In the genomic region with DNA sequence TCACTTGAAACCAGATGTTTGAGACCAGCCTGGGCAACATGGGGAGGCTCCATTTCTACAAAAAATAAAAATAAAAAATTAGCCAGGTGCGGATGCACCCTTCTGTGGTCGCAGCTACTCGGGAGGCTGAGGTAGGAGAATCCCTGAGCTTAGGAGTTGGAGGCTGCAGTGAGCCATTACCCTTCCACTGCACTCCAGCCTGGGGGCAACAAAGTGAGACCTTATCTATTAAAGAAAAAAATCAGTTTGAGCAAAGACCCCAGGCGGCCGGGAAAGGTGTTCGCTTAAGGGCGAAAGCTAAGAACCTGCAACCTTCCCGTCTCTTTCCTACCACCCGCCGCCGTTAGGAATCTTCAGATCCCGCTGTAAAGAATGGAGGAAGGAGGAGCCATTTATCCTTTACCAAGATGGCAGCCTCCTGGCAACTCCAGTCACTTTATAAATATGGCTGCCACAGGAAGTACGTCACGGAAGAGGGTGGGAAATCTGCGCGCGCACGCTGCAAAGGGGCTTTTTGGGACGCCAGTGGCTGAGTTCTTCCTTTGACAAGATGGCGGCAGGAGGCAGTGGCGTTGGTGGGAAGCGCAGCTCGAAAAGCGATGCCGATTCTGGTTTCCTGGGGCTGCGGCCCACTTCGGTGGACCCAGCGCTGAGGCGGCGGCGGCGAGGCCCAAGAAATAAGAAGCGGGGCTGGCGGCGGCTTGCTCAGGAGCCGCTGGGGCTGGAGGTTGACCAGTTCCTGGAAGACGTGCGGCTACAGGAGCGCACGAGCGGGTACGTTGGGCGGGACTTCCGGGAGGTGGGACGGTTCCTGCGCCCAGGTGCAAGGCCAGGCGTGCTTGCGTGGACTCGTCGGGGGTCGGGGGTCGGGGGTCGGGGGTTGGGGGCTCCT, we compare ENCODE assay signal across 8 cellular contexts. TPM values are rescaled to one million over a fixed set of nuclear protein-coding genes. Genes with fewer than 3 reads are reported as not detected.
DNase-seq lines count a peak whose midpoint lies in the region; ATAC-seq and TF ChIP-seq lines count a peak whose summit lies in the region.

A gene (plus strand): TSS at position 537 of the 892 bp plus-strand sequence. CDS start 14 bp downstream, at position 551.

- H3K4me2 ChIP-seq in IMR-90 (ENCODE audit: low read depth, low read length) (peak within 1 kb of the TSS; percentile 72), OCI-LY7 (ENCODE audit: low read length) (peak within 1 kb of the TSS; percentile 67)

- intact Hi-C loops in IMR-90 (cut with micrococcal nuclease): loop anchor here (1.0 kb wide), 1 partner anchor 81 kb away; no protein-coding TSS in a partner anchor
- intact Hi-C loops in OCI-LY7 (cut with micrococcal nuclease; ENCODE audit: unreplicated experiment): no loop called here

- peak within 1 kb of the TSS; percentile 5; the same call in 1 of the 2 replicates for H3K56ac ChIP-seq in IMR-90 (ENCODE audit: extremely low read depth, insufficient read depth, low read length)

- ATAC-seq in GM21515 (IDR thresholded peaks at IDR 0.05; ENCODE audit: unreplicated experiment) (peak; percentile 58), IMR-90 (ENCODE audit: low read depth) (peak; percentile 46)

- H3K9me2 ChIP-seq in OCI-LY7 (ENCODE audit: insufficient read depth, low read length): no peaks in the 10 kb centered on the region

- H3K9me3 Mint-ChIP-seq in endothelial cell (ENCODE audit: unreplicated experiment): no peaks in the 10 kb centered on the region

- peak within 1 kb of the TSS; percentile 36; the same call in 1 of the 2 replicates for H4K91ac ChIP-seq in IMR-90 (ENCODE audit: insufficient read depth, low read depth, low read length)

- H3K9me1 ChIP-seq in IMR-90 (ENCODE audit: insufficient read depth, low read length): no peaks in the 10 kb centered on the region

- H3K27ac Mint-ChIP-seq in endothelial cell (ENCODE audit: unreplicated experiment): peak within 1 kb of the TSS; percentile 97

- peak within 1 kb of the TSS; percentile 89 for H3K27ac ChIP-seq in IMR-90 (ENCODE audit: insufficient read depth, low read length)
- peak within 1 kb of the TSS; percentile 71 for H3K27ac ChIP-seq in OCI-LY7 (ENCODE audit: low read depth, low read length, poor library complexity, severe bottlenecking)

- peak within 1 kb of the TSS; percentile 89 for H2AFZ ChIP-seq in IMR-90 (replicated peaks; ENCODE audit: low read length, poor library complexity)
- peak within 1 kb of the TSS; percentile 94 for H2AFZ ChIP-seq in OCI-LY7 (ENCODE audit: low read length)

- no peak for TF ChIP-seq CTCF in IMR-90 (conservative IDR thresholded peaks at IDR 0.05; ENCODE audit: low read depth, low read length)
- TF ChIP-seq CTCF in OCI-LY7 (conservative IDR thresholded peaks at IDR 0.05; ENCODE audit: low read length): no peak
- TF ChIP-seq CTCF in endothelial cell (IDR thresholded peaks at IDR 0.05; ENCODE audit: unreplicated experiment): no peak

- in situ Hi-C loops in Caki2 (cut with HindIII; ENCODE audit: low pct_unique_long_range_greater_than_20kb, low sequenced_read_pairs): no loop called here
- in situ Hi-C loops in IMR-90 (cut with MboI; ENCODE audit: low sequenced_read_pairs): loop anchor here (5.0 kb wide), 1 partner anchor 33 kb away; a partner anchor contains a TSS

- H2AK9ac ChIP-seq in IMR-90 (replicated peaks; ENCODE audit: low read depth, low read length, poor library complexity): peak within 1 kb of the TSS; percentile 88

- peak within 1 kb of the TSS; percentile 45; the same call in 1 of the 2 replicates for H2BK120ac ChIP-seq in IMR-90 (ENCODE audit: low read depth, low read length)

- TF ChIP-seq POLR2A in IMR-90 (IDR thresholded peaks at IDR 0.05; ENCODE audit: low read depth, low read length): peak; percentile 90

- H3K4me3 Mint-ChIP-seq in endothelial cell (ENCODE audit: unreplicated experiment): peak within 1 kb of the TSS; percentile 97

- POLR2A ChIA-PET in IMR-90 (lab: Charles Lee; ENCODE audit: unreplicated experiment): interaction anchor here (0.6 to 1.1 kb wide), 3 partner anchors 11 to 630 kb away, joined by 3 to 4 read pairs (median 4); no protein-coding TSS in a partner anchor
- POLR2A ChIA-PET in OCI-LY7 (lab: Charles Lee): no interaction called here

- H2BK20ac ChIP-seq in IMR-90 (ENCODE audit: low read depth, low read length): no peak within 1 kb of the TSS

- 0% methylated on average over 21 of the region's 53 CpGs; no CpG with 5 or more reads in 1 of the 2 experiments for WGBS in IMR-90 (ENCODE audit: extremely low coverage in 2 of 2, insufficient read length in 1 of 2), 2 experiments

- H3K9me3 ChIP-seq in IMR-90 (ENCODE audit: control insufficient read depth, insufficient read depth, low read length) (no peaks in the 10 kb centered on the region), OCI-LY7 (ENCODE audit: low read length) (no peaks in the 10 kb centered on the region)

- peak within 1 kb of the TSS; percentile 48; the same call in 1 of the 2 replicates for H2AK5ac ChIP-seq in IMR-90 (ENCODE audit: low read depth, low read length)

- peak within 1 kb of the TSS; percentile 14; the same call in 1 of the 2 replicates for H3K18ac ChIP-seq in IMR-90 (ENCODE audit: low read depth, low read length)

- no peaks in the 10 kb centered on the region for H3K27me3 ChIP-seq in IMR-90 (ENCODE audit: control insufficient read depth, insufficient read depth, low read length)

- BruUV-seq in IMR-90 (replicated peaks; lab: Mats Ljungman, UMichigan) (no TSS peak), OCI-LY7 (replicated peaks; lab: Mats Ljungman, UMichigan) (TSS peak; percentile 69)

- H3K4me1 ChIP-seq in IMR-90 (ENCODE audit: control insufficient read depth, insufficient read depth, low read length) (peaks cover 9% of the 10 kb centered on the region), OCI-LY7 (ENCODE audit: insufficient read depth, low read length, poor library complexity, severe bottlenecking) (peaks cover 53% of the 10 kb centered on the region)

- H4K20me1 ChIP-seq in IMR-90 (ENCODE audit: insufficient read depth, low read length): peaks cover 21% of the 10 kb centered on the region
- H4K20me1 ChIP-seq in OCI-LY7 (ENCODE audit: insufficient read depth, low read length): no peaks in the 10 kb centered on the region

- DNase-seq in Caki2 (ENCODE audit: low read depth): peak; percentile 97
- peak; percentile 96 for DNase-seq in IMR-90
- peak; percentile 97 for DNase-seq in OCI-LY7 (ENCODE audit: low spot score)
- peak; percentile 99 for DNase-seq in activated CD8-positive, alpha-beta memory T cell treated with anti-CD3 and anti-CD28 coated beads, Interleukin-2, amount 50 U/mL, for 48 hours
- peak; percentile 94 for DNase-seq in endothelial cell (ENCODE audit: low spot score)
- DNase-seq in midbrain (lab: John Stamatoyannopoulos, UW): peak; percentile 97
- DNase-seq in stimulated activated CD8-positive, alpha-beta memory T cell treated with anti-CD3 and anti-CD28 coated beads, Interleukin-15, amount 100 ng/mL, for 48 hours (ENCODE audit: low read depth in 2 of 2): peak; percentile 89 to 90

- H3K79me1 ChIP-seq in IMR-90 (ENCODE audit: low read depth in 1 of 2, low read length in 2 of 2): peaks cover 30 to 66% of the 10 kb centered on the region in 2 experiments

- H2BK5ac ChIP-seq in IMR-90 (ENCODE audit: low read depth, low read length, poor library complexity, severe bottlenecking): peak within 1 kb of the TSS; percentile 82

- H3K79me2 ChIP-seq in OCI-LY7 (ENCODE audit: insufficient read depth, low read depth, low read length): peaks cover 35% of the 10 kb centered on the region

- peak within 1 kb of the TSS; percentile 54 for H3K9ac ChIP-seq in IMR-90 (ENCODE audit: low read depth, low read length)

- peaks cover 17% of the 10 kb centered on the region for H3K27me3 Mint-ChIP-seq in endothelial cell (ENCODE audit: unreplicated experiment)

- no peak within 1 kb of the TSS for H3K23ac ChIP-seq in IMR-90 (ENCODE audit: low read depth, low read length)

- H3K4me3 ChIP-seq in IMR-90 (ENCODE audit: insufficient read depth, low read depth, low read length): peak within 1 kb of the TSS; percentile 72
- peak within 1 kb of the TSS; percentile 92 for H3K4me3 ChIP-seq in OCI-LY7 (ENCODE audit: low read depth, low read length, poor library complexity, severe bottlenecking)

- H3K36me3 ChIP-seq in IMR-90 (ENCODE audit: control insufficient read depth, insufficient read depth, low read length): peaks cover 41% of the 10 kb centered on the region
- H3K36me3 ChIP-seq in OCI-LY7 (ENCODE audit: insufficient read depth, low read length): peaks cover 37% of the 10 kb centered on the region

- peak within 1 kb of the TSS; percentile 38 to 90; a peak in 3 of 4 replicates for H4K8ac ChIP-seq in IMR-90 (ENCODE audit: low read depth in 2 of 2, low read length in 2 of 2)

- peak within 1 kb of the TSS; percentile 73 for H3K14ac ChIP-seq in IMR-90 (replicated peaks; ENCODE audit: low read depth, low read length)

- dilution Hi-C loops in IMR-90 (cut with HindIII; ENCODE audit: low sequenced_read_pairs, unreplicated experiment): no loop called here

- peak within 1 kb of the TSS; percentile 66 for H3K4ac ChIP-seq in IMR-90 (ENCODE audit: low read depth, low read length)

- CTCF ChIA-PET in IMR-90 (lab: Yijun Ruan, JAX): interaction anchor here (0.6 kb wide), 1 partner anchor 21 kb away, joined by 3 read pairs; no protein-coding TSS in a partner anchor
- CTCF ChIA-PET in OCI-LY7 (lab: Charles Lee; ENCODE audit: unreplicated experiment): interaction anchor here (0.5 kb wide), 1 partner anchor 635 kb away, joined by 4 read pairs; no protein-coding TSS in a partner anchor

- TF ChIP-seq RAD21 in IMR-90 (IDR thresholded peaks at IDR 0.05; ENCODE audit: low read length): no peak

- peak within 1 kb of the TSS; percentile 59; the same call in 1 of the 2 replicates for H4K5ac ChIP-seq in IMR-90 (ENCODE audit: low read depth, low read length)

- H2BK15ac ChIP-seq in IMR-90 (ENCODE audit: low read depth, low read length): 0 out of 3 replicates have a peak within 1 kb of the TSS, but pooled peaks have one; percentile 19

- H3K4me1 Mint-ChIP-seq in endothelial cell (ENCODE audit: unreplicated experiment): peaks cover 23% of the 10 kb centered on the region

- H3K36me3 Mint-ChIP-seq in endothelial cell (ENCODE audit: low read depth, unreplicated experiment): peaks cover 30% of the 10 kb centered on the region

TF ChIP-seq in IMR-90, 13 proteins besides CTCF, POLR2A, EP300 and RAD21 (continues in another document):
- TF ChIP-seq RFX5 (IDR thresholded peaks at IDR 0.05; ENCODE audit: low read depth, low read length) (no peak), CHD1 (IDR thresholded peaks at IDR 0.05; ENCODE audit: low read depth, low read length) (no peak), SMC3 (IDR thresholded peaks at IDR 0.05; ENCODE audit: low read depth, low read length) (no peak), MAZ (IDR thresholded peaks at IDR 0.05; ENCODE audit: borderline replicate concordance, low read depth, low read length) (peak; percentile 14; the same call in 1 of the 2 replicates)

RNA-seq across cellular contexts. Expression of the gene that starts here (rescaled TPM):
- total RNA-seq in Caki2 (2014; rRNA removed; shearing (Covaris generic); ENCODE audit: low replicate concordance): 535 and 553 TPM in 2 replicates
- total RNA-seq in IMR-90 (2012; rRNA removed) (57.2 and 59.5 TPM in 2 replicates), OCI-LY7 (2022) (212 and 302 TPM in 2 replicates), endothelial cell (ENCODE audit: unreplicated experiment) (324 TPM)
- 83.2 and 85.9 TPM in 2 replicates for polyA plus RNA-seq in IMR-90 (2012; rRNA removed)
- polyA plus RNA-seq in IMR-90 (2012; cell fraction: cytosol; rRNA removed): 155 and 156 TPM in 2 replicates
- polyA plus RNA-seq in IMR-90 (2012; cell fraction: nucleus; rRNA removed; ENCODE audit: low replicate concordance): 99.3 and 145 TPM in 2 replicates
- 282 and 296 TPM in 2 replicates for total RNA-seq in OCI-LY7 (2014; rRNA removed; shearing (Covaris generic))

Comparison
In these comparisons a context has a peak if more than half of its experiments do, and no peak if none do; other contexts are left out.
1. Peak in every context shown above with its lines: DNase-seq, ATAC-seq, H3K4me3 ChIP-seq and H3K27ac ChIP-seq.